10 cellular contexts compared by ENCODE assay signal in the genomic region with DNA sequence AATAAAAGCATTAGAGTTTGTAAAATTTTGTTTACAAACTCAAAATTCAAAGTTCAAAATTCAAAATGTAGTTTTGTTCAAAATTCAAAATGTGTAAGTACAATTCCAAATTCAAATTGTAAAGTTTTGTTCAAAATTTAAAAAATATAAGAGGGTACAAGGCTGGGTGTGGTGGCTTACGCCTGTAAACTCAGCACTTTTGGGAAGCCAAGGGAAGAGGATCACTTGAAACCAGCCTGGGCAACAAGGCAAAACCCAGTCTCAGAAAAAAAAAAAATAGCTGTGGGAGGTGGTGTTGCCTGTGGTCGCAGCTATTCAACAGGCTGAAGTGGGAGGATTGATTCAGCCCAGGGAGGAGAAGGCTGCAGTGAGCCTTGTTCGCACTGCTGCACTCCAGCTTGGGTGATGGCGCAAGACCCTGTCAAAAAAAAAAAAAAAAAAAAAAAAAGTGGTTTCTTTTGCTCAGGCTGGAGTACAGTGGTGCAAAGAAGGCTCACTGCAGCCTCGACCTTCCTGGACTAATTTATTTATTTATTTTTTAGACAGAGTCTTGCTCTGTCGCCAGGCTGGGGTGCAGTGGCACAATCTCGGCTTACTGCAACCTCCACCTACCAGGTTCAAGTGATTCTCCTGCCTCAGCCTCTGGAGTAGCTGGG. TPM values are rescaled to one million over a fixed set of nuclear protein-coding genes. Genes with fewer than 3 reads are reported as not detected.
DNase-seq lines count a peak whose midpoint lies in the region; ATAC-seq, FAIRE-seq and TF ChIP-seq lines count a peak whose summit lies in the region.
"Had no signal": no experiment of that assay in that cellular context is flagged by ENCODE, and none has a peak within 500 bp of the region (broad histone marks: within the 10 kb centered on the region; RNA-seq: fewer than 3 reads in every experiment).

No MANE protein-coding gene starts in this region.

- H3K4me3 ChIP-seq in GM12878 (no peak overlapping the region), vagina (no peak overlapping the region)

- DNase-seq in Right ventricle myocardium superior, result no peak
- no peak for DNase-seq in cardiac septum (ENCODE audit: low spot score)
- no peak for DNase-seq in GM12878 (ENCODE audit: low read depth, low spot score)
- DNase-seq in vagina (ENCODE audit: extremely low spot score in 2 of 2), result no peak
- no peak for DNase-seq in HFFc6
- DNase-seq: CD4-positive, CD25-positive, alpha-beta regulatory T cell; T1000 had no signal

- TF ChIP-seq RAD21 in GM12878 (IDR thresholded peaks at IDR 0.05; ENCODE audit: insufficient read depth, low read depth, low read length), result no peak

- no peaks in the 10 kb centered on the region for H3K36me3 Mint-ChIP-seq in HFFc6 (ENCODE audit: low read depth)
- H3K36me3 Mint-ChIP-seq: CD4-positive, CD25-positive, alpha-beta regulatory T cell; IgD-negative memory B cell had no signal

- H3K79me2 ChIP-seq in GM12878 (ENCODE audit: control insufficient read depth, insufficient read depth, low read length), result no peaks in the 10 kb centered on the region

- TF ChIP-seq CTCF in GM12878 (IDR thresholded peaks at IDR 0.05 in 2 of 3, conservative IDR thresholded peaks at IDR 0.05 in 1 of 3; ENCODE audit: control insufficient read depth in 2 of 3, extremely low read depth in 1 of 3, insufficient read depth in 1 of 3, low read depth in 3 of 3, low read length in 3 of 3), result no peak
- TF ChIP-seq CTCF in vagina (IDR thresholded peaks at IDR 0.05), result no peak
- TF ChIP-seq CTCF in HFFc6 (IDR thresholded peaks at IDR 0.05), result no peak

- no peak for FAIRE-seq in GM12878 (lab: Jason Lieb, UNC)

- no peak overlapping the region for H3K4me3 Mint-ChIP-seq in HFFc6
- H3K4me3 Mint-ChIP-seq: central memory CD8-positive, alpha-beta T cell had no signal

- peak; percentile 18 for ATAC-seq in Right ventricle myocardium superior (ENCODE audit: poor library complexity)
- ATAC-seq in GM12878, result peak; percentile 27
- no peak for ATAC-seq in GM21529 (IDR thresholded peaks at IDR 0.05; ENCODE audit: unreplicated experiment)

- H4K20me1 ChIP-seq in GM12878 (ENCODE audit: control insufficient read depth, insufficient read depth), result no peaks in the 10 kb centered on the region

- TF ChIP-seq EP300 in GM12878 (IDR thresholded peaks at IDR 0.05; ENCODE audit: borderline replicate concordance in 1 of 2, control insufficient read depth in 1 of 2, low read depth in 2 of 2, low read length in 2 of 2), result no peak

- BruUV-seq in GM12878 (replicated peaks; lab: Mats Ljungman, UMichigan), result no TSS peak

- H3K36me3 ChIP-seq in GM12878 (ENCODE audit: control insufficient read depth in 2 of 2, insufficient read depth in 2 of 2, low read length in 1 of 2) (no peaks in the 10 kb centered on the region), vagina (no peaks in the 10 kb centered on the region)

- H3K9ac ChIP-seq in GM12878 (ENCODE audit: control insufficient read depth, insufficient read depth, low read length), result no peak overlapping the region

- H3K27ac Mint-ChIP-seq in HFFc6, result no peak overlapping the region
- H3K27ac Mint-ChIP-seq: CD4-positive, CD25-positive, alpha-beta regulatory T cell; IgD-negative memory B cell had no signal

- no peaks in the 10 kb centered on the region for H3K9me3 Mint-ChIP-seq in HFFc6
- H3K9me3 Mint-ChIP-seq: central memory CD8-positive, alpha-beta T cell; IgD-negative memory B cell had no signal

- H3K27me3 ChIP-seq in GM12878 (replicated peaks in 1 of 2; ENCODE audit: control insufficient read depth in 2 of 2, insufficient read depth in 2 of 2, low read length in 1 of 2) (no peaks in the 10 kb centered on the region), vagina (no peaks in the 10 kb centered on the region)

- H2AFZ ChIP-seq in GM12878 (ENCODE audit: control insufficient read depth, low read depth, low read length), result no peak overlapping the region

- POLR2A ChIA-PET in GM12878 (lab: Charles Lee), result interaction anchor here (0.6 to 0.9 kb wide), 3 partner anchors 10 to 309 kb away, joined by 3 to 5 read pairs (median 3); a partner anchor contains a TSS

- in situ Hi-C loops in GM12878 (cut with MboI), result no loop called here

- peaks cover 51% of the 10 kb centered on the region for H3K4me1 Mint-ChIP-seq in HFFc6 (ENCODE audit: low read depth)

- H3K27me3 Mint-ChIP-seq in HFFc6 (ENCODE audit: insufficient read depth), result peaks cover 11% of the 10 kb centered on the region

- no peaks in the 10 kb centered on the region for H3K9me3 ChIP-seq in GM12878 (replicated peaks; ENCODE audit: control insufficient read depth, insufficient read depth, low read length)
- H3K9me3 ChIP-seq in vagina, result no peaks in the 10 kb centered on the region

- TF ChIP-seq POLR2A in GM12878 (IDR thresholded peaks at IDR 0.05; ENCODE audit: low read depth, low read length) (no peak), vagina (IDR thresholded peaks at IDR 0.05) (no peak)

- intact Hi-C loops in Right ventricle myocardium superior (cut with DNase I), result no loop called here
- intact Hi-C loops in cardiac septum (cut with DNase I), result no loop called here
- intact Hi-C loops in GM12878 (cut with micrococcal nuclease; ENCODE audit: unreplicated experiment), result loop anchor here (10.0 kb wide), 1 partner anchor 362 kb away; a partner anchor contains a TSS
- intact Hi-C loops in vagina (cut with DNase I), result no loop called here

- H3K27ac ChIP-seq in GM12878 (ENCODE audit: control insufficient read depth, insufficient read depth) (no peak overlapping the region), vagina (peak overlapping the region; percentile 11)

- CTCF ChIA-PET in GM12878 (lab: Yijun Ruan, JAX), result interaction anchor here (1.5 kb wide), 1 partner anchor 15 kb away, joined by 3 read pairs; no protein-coding TSS in a partner anchor

- H3K4me1 ChIP-seq in GM12878 (ENCODE audit: control insufficient read depth, insufficient read depth, low read length) (peaks cover 25% of the 10 kb centered on the region), vagina (peaks cover 13% of the 10 kb centered on the region)

- RAD21 ChIA-PET in GM12878 (lab: Charles Lee; ENCODE audit: unreplicated experiment), result interaction anchor here (0.6 to 0.7 kb wide), 3 partner anchors 64 to 355 kb away, joined by 3 to 6 read pairs (median 3); a partner anchor contains a TSS

- SMC1A ChIA-PET in GM12878 (lab: Charles Lee; ENCODE audit: uncharacterized antibody, unreplicated experiment), result interaction anchor here (0.6 to 1.0 kb wide), 2 partner anchors 14 to 1038 kb away, joined by 3 read pairs; no protein-coding TSS in a partner anchor

- 39% methylated on average over 5 of the region's 7 CpGs for WGBS in GM12878 (ENCODE audit: insufficient coverage, insufficient replicate concordance, low lambda C conversion rate, missing lambda C conversion rate)

- H3K4me2 ChIP-seq in GM12878 (ENCODE audit: control insufficient read depth, insufficient read depth), result no peak overlapping the region

RNA-seq across cellular contexts. Expression of a gene that starts 5.4 kb away (rescaled TPM):
- total RNA-seq in Right ventricle myocardium superior, result 3.1 TPM
- total RNA-seq in cardiac septum, result 5.2 TPM
- 1.4 and 1.6 TPM in 2 replicates for total RNA-seq in GM12878 (2013; cell fraction: nucleolus; rRNA removed)
- total RNA-seq in GM12878 (2014; rRNA removed), result 1.3 and 1.5 TPM in 2 replicates
- 0.46 and 0.81 TPM in 2 replicates for total RNA-seq in GM12878 (2014; rRNA removed; fragmentation: Illumina TruSeq; extraction: Trizol)
- 3.5 and 4.5 TPM in 2 replicates for total RNA-seq in GM12878 (2021)
- 0.79 TPM for polyA plus RNA-seq in GM12878 (2011; ENCODE audit: low read depth)
- 0.76 and 2.1 TPM in 2 replicates for polyA plus RNA-seq in GM12878 (2011; rRNA removed)
- polyA plus RNA-seq in GM12878 (2011; cell fraction: cytosol; rRNA removed), result 2.4 and 2.8 TPM in 2 replicates
- polyA plus RNA-seq in GM12878 (2011; cell fraction: nucleus; rRNA removed), result 3.7 and 4.8 TPM in 2 replicates
- 2.8 and 3.3 TPM in 2 replicates for polyA plus RNA-seq in GM12878 (2012)
- 0.24 and 1.4 TPM in 2 replicates for polyA plus RNA-seq in GM12878 (2014; fragmentation: Illumina TruSeq; extraction: Trizol)
- not detected for polyA plus RNA-seq in GM12878 (2014; fragmentation: Nextera tagmentation; extraction: Ambion mirVana)
- polyA plus RNA-seq in GM12878 (2014; rRNA removed), result 2.2 and 3.5 TPM in 2 replicates
- polyA plus RNA-seq in GM12878 (2016; fragmentation: Nextera tagmentation; extraction: Ambion mirVana), result not detected
- 3.7 and 4.9 TPM in 2 replicates for polyA minus RNA-seq in GM12878 (2011; rRNA and poly(A)+ RNA removed)
- polyA minus RNA-seq in GM12878 (2011; cell fraction: cytosol; rRNA and poly(A)+ RNA removed), result 2.4 and 2.8 TPM in 2 replicates
- polyA minus RNA-seq in GM12878 (2011; cell fraction: nucleus; rRNA and poly(A)+ RNA removed), result 3.6 and 5.5 TPM in 2 replicates
- 1.7 TPM for total RNA-seq in vagina
- 1 to 10 TPM; 7.3 to 9.0 (median 8.3) TPM for total RNA-seq in HFFc6 (2021; fragmentation: NEBNext Ultra II Directional; extraction: Animal tissue kit (Norgen Biotek cat#: 25700))
- polyA plus RNA-seq: CD4-positive, CD25-positive, alpha-beta regulatory T cell; IgD-negative memory B cell had no signal

RNA-seq across cellular contexts. Expression of a gene that starts 9.8 kb away (rescaled TPM):
- total RNA-seq in Right ventricle myocardium superior, result 15.5 TPM
- 14.5 TPM for total RNA-seq in cardiac septum
- 47.5 and 55.2 TPM in 2 replicates for total RNA-seq in GM12878 (2013; cell fraction: nucleolus; rRNA removed)
- 42.6 and 46.3 TPM in 2 replicates for total RNA-seq in GM12878 (2014; rRNA removed)
- 18.3 and 20.9 TPM in 2 replicates for total RNA-seq in GM12878 (2014; rRNA removed; fragmentation: Illumina TruSeq; extraction: Trizol)
- total RNA-seq in GM12878 (2021), result 50.3 and 53.2 TPM in 2 replicates
- 23.2 TPM for polyA plus RNA-seq in GM12878 (2011; ENCODE audit: low read depth)
- 17.9 and 31.5 TPM in 2 replicates for polyA plus RNA-seq in GM12878 (2011; rRNA removed)
- polyA plus RNA-seq in GM12878 (2011; cell fraction: cytosol; rRNA removed), result 38.3 and 47.1 TPM in 2 replicates
- polyA plus RNA-seq in GM12878 (2011; cell fraction: nucleus; rRNA removed), result 134 and 176 TPM in 2 replicates
- polyA plus RNA-seq in GM12878 (2012), result 41.2 and 41.8 TPM in 2 replicates
- polyA plus RNA-seq in GM12878 (2014; fragmentation: Illumina TruSeq; extraction: Trizol), result 13.4 and 32.5 TPM in 2 replicates
- polyA plus RNA-seq in GM12878 (2014; fragmentation: Nextera tagmentation; extraction: Ambion mirVana), result 1 to 10 TPM; 1.7 to 5.2 TPM
- polyA plus RNA-seq in GM12878 (2014; rRNA removed), result 40.1 and 41.0 TPM in 2 replicates
- 10 to 100 TPM; 40.6 to 46.8 TPM for polyA plus RNA-seq in GM12878 (2016; fragmentation: Nextera tagmentation; extraction: Ambion mirVana)
- 52.4 and 71.9 TPM in 2 replicates for polyA minus RNA-seq in GM12878 (2011; rRNA and poly(A)+ RNA removed)
- 26.7 and 32.2 TPM in 2 replicates for polyA minus RNA-seq in GM12878 (2011; cell fraction: cytosol; rRNA and poly(A)+ RNA removed)
- 17.5 and 29.8 TPM in 2 replicates for polyA minus RNA-seq in GM12878 (2011; cell fraction: nucleus; rRNA and poly(A)+ RNA removed)
- total RNA-seq in vagina, result 45.2 TPM
- total RNA-seq in HFFc6 (2021; fragmentation: NEBNext Ultra II Directional; extraction: Animal tissue kit (Norgen Biotek cat#: 25700)), result 10 to 100 TPM; 43.4 to 47.4 (median 45.9) TPM

RNA-seq across cellular contexts. Expression of a gene that starts 20.2 kb away (rescaled TPM):
- 7.6 TPM for total RNA-seq in Right ventricle myocardium superior
- 5.1 TPM for total RNA-seq in cardiac septum
- 0.67 and 1.3 TPM in 2 replicates for total RNA-seq in GM12878 (2013; cell fraction: nucleolus; rRNA removed)
- total RNA-seq in GM12878 (2014; rRNA removed), result 0.06 and 0.16 TPM in 2 replicates
- not detected in 2 replicates for total RNA-seq in GM12878 (2014; rRNA removed; fragmentation: Illumina TruSeq; extraction: Trizol)
- 0.58 and 0.97 TPM in 2 replicates for total RNA-seq in GM12878 (2021)
- not detected for polyA plus RNA-seq in GM12878 (2011; ENCODE audit: low read depth)
- polyA plus RNA-seq in GM12878 (2011; rRNA removed), result 0.27 and 0.65 TPM in 2 replicates
- 0.40 and 0.42 TPM in 2 replicates for polyA plus RNA-seq in GM12878 (2011; cell fraction: cytosol; rRNA removed)
- 0.31 and 0.94 TPM in 2 replicates for polyA plus RNA-seq in GM12878 (2011; cell fraction: nucleus; rRNA removed)
- polyA plus RNA-seq in GM12878 (2012), result 0.24 and 0.62 TPM in 2 replicates
- 0.21 TPM in 1 of 2 replicates, not detected in the other for polyA plus RNA-seq in GM12878 (2014; fragmentation: Illumina TruSeq; extraction: Trizol)
- not detected for polyA plus RNA-seq in GM12878 (2014; fragmentation: Nextera tagmentation; extraction: Ambion mirVana)
- 0.18 TPM in 1 of 2 replicates, not detected in the other for polyA plus RNA-seq in GM12878 (2014; rRNA removed)
- polyA plus RNA-seq in GM12878 (2016; fragmentation: Nextera tagmentation; extraction: Ambion mirVana), result under 1 TPM in 1 of 2 experiments, not detected in 1; 0.15 TPM
- 0.29 TPM in 1 of 2 replicates, not detected in the other for polyA minus RNA-seq in GM12878 (2011; rRNA and poly(A)+ RNA removed)
- polyA minus RNA-seq in GM12878 (2011; cell fraction: cytosol; rRNA and poly(A)+ RNA removed), result not detected in 2 replicates
- polyA minus RNA-seq in GM12878 (2011; cell fraction: nucleus; rRNA and poly(A)+ RNA removed), result 0.12 TPM in 1 of 2 replicates, not detected in the other
- total RNA-seq in vagina, result 2.9 TPM
- total RNA-seq in HFFc6 (2021; fragmentation: NEBNext Ultra II Directional; extraction: Animal tissue kit (Norgen Biotek cat#: 25700)), result under 1 TPM in 4 of 6 experiments, not detected in 2; 0.24 to 0.43 (median 0.43) TPM
- polyA plus RNA-seq: IgD-negative memory B cell had no signal

RNA-seq across cellular contexts. Expression of a gene that starts 28.5 kb away (rescaled TPM):
- total RNA-seq in Right ventricle myocardium superior, result not detected
- not detected for total RNA-seq in cardiac septum
- total RNA-seq in GM12878 (2013; cell fraction: nucleolus; rRNA removed), result not detected in 2 replicates
- total RNA-seq in GM12878 (2014; rRNA removed), result 0.06 TPM in 1 of 2 replicates, not detected in the other
- total RNA-seq in GM12878 (2014; rRNA removed; fragmentation: Illumina TruSeq; extraction: Trizol), result 0.09 TPM in 1 of 2 replicates, not detected in the other
- 0.18 and 0.56 TPM in 2 replicates for total RNA-seq in GM12878 (2021)
- not detected for polyA plus RNA-seq in GM12878 (2011; ENCODE audit: low read depth)
- polyA plus RNA-seq in GM12878 (2011; rRNA removed), result 0.04 TPM in 1 of 2 replicates, not detected in the other
- polyA plus RNA-seq in GM12878 (2011; cell fraction: cytosol; rRNA removed), result 0.03 TPM in 2 replicates
- 0.41 TPM in 1 of 2 replicates, not detected in the other for polyA plus RNA-seq in GM12878 (2011; cell fraction: nucleus; rRNA removed)
- polyA plus RNA-seq in GM12878 (2012), result not detected in 2 replicates
- polyA plus RNA-seq in GM12878 (2014; fragmentation: Illumina TruSeq; extraction: Trizol), result 0.15 TPM in 1 of 2 replicates, not detected in the other
- polyA plus RNA-seq in GM12878 (2014; fragmentation: Nextera tagmentation; extraction: Ambion mirVana), result under 1 TPM in 1 of 2 experiments, not detected in 1; 0.05 TPM
- polyA plus RNA-seq in GM12878 (2014; rRNA removed), result 0.19 and 0.24 TPM in 2 replicates
- under 1 TPM in 1 of 2 experiments, not detected in 1; 0.16 TPM for polyA plus RNA-seq in GM12878 (2016; fragmentation: Nextera tagmentation; extraction: Ambion mirVana)
- 0.46 TPM in 1 of 2 replicates, not detected in the other for polyA minus RNA-seq in GM12878 (2011; rRNA and poly(A)+ RNA removed)
- not detected in 2 replicates for polyA minus RNA-seq in GM12878 (2011; cell fraction: cytosol; rRNA and poly(A)+ RNA removed)
- polyA minus RNA-seq in GM12878 (2011; cell fraction: nucleus; rRNA and poly(A)+ RNA removed), result not detected in 2 replicates
- 5.9 TPM for total RNA-seq in vagina
- under 1 TPM in 1 of 6 experiments, not detected in 5; 0.10 TPM for total RNA-seq in HFFc6 (2021; fragmentation: NEBNext Ultra II Directional; extraction: Animal tissue kit (Norgen Biotek cat#: 25700))
- polyA plus RNA-seq: CD4-positive, CD25-positive, alpha-beta regulatory T cell; IgD-negative memory B cell had no signal

RNA-seq across cellular contexts. Expression of a gene that starts 38.6 kb away (rescaled TPM):
- total RNA-seq in Right ventricle myocardium superior, result 5.5 TPM
- total RNA-seq in cardiac septum, result 5.0 TPM
- total RNA-seq in GM12878 (2013; cell fraction: nucleolus; rRNA removed), result 0.27 and 1.1 TPM in 2 replicates
- not detected in 2 replicates for total RNA-seq in GM12878 (2014; rRNA removed)
- total RNA-seq in GM12878 (2014; rRNA removed; fragmentation: Illumina TruSeq; extraction: Trizol), result not detected in 2 replicates
- total RNA-seq in GM12878 (2021), result 0.44 and 0.72 TPM in 2 replicates
- polyA plus RNA-seq in GM12878 (2011; ENCODE audit: low read depth), result not detected
- not detected in 2 replicates for polyA plus RNA-seq in GM12878 (2011; rRNA removed)
- not detected in 2 replicates for polyA plus RNA-seq in GM12878 (2011; cell fraction: cytosol; rRNA removed)
- polyA plus RNA-seq in GM12878 (2011; cell fraction: nucleus; rRNA removed), result 0.57 and 0.63 TPM in 2 replicates
- 0.41 and 0.72 TPM in 2 replicates for polyA plus RNA-seq in GM12878 (2012)
- not detected in 2 replicates for polyA plus RNA-seq in GM12878 (2014; fragmentation: Illumina TruSeq; extraction: Trizol)
- under 1 TPM in 1 of 2 experiments, not detected in 1; 0.09 TPM for polyA plus RNA-seq in GM12878 (2014; fragmentation: Nextera tagmentation; extraction: Ambion mirVana)
- polyA plus RNA-seq in GM12878 (2014; rRNA removed), result not detected in 2 replicates
- 1 to 10 TPM in 1 of 2 experiments, not detected in 1; 1.7 TPM for polyA plus RNA-seq in GM12878 (2016; fragmentation: Nextera tagmentation; extraction: Ambion mirVana)
- polyA minus RNA-seq in GM12878 (2011; rRNA and poly(A)+ RNA removed), result not detected in 2 replicates
- 1.7 and 3.8 TPM in 2 replicates for polyA minus RNA-seq in GM12878 (2011; cell fraction: cytosol; rRNA and poly(A)+ RNA removed)
- polyA minus RNA-seq in GM12878 (2011; cell fraction: nucleus; rRNA and poly(A)+ RNA removed), result 0.48 and 0.57 TPM in 2 replicates
- total RNA-seq in vagina, result 9.6 TPM
- 1 to 10 TPM in 2 of 6 experiments, under 1 TPM in 3, not detected in 1; 0.33 to 1.3 (median 0.81) TPM for total RNA-seq in HFFc6 (2021; fragmentation: NEBNext Ultra II Directional; extraction: Animal tissue kit (Norgen Biotek cat#: 25700))
- polyA plus RNA-seq: IgD-negative memory B cell had no signal
